ENCODE assay signal across 25 cellular contexts in genomic region chr9:90097237-90097636, GRCh38.
"Had no signal": no experiment of that assay in that cellular context is flagged by ENCODE, and none has a peak within 500 bp of the region (broad histone marks: within the 10 kb centered on the region; RNA-seq: fewer than 3 reads in every experiment).

No MANE protein-coding gene starts in this region.

- H3K27ac ChIP-seq: brain microvascular endothelial cell, cardiac muscle cell, colonic mucosa, SJSA1 had no signal

- H3K36me3 ChIP-seq: brain microvascular endothelial cell, cardiac muscle cell, colonic mucosa, SJSA1 had no signal

- H3K27me3 ChIP-seq: brain microvascular endothelial cell, cardiac muscle cell, colonic mucosa, SJSA1 had no signal

- H3K9me3 ChIP-seq: colonic mucosa, SJSA1 had no signal

- DNase-seq: activated CD4-positive, alpha-beta T cell treated with anti-CD3 and anti-CD28 coated beads for 48 hours; activated CD4-positive, alpha-beta T cell treated with anti-CD3 and anti-CD28 coated beads, Interleukin-2, amount 50 U/mL, for 4 hours; activated CD4-positive, CD25-positive, alpha-beta regulatory T cell treated with anti-CD3 and anti-CD28 coated beads, Interleukin-2, amount 50 U/mL, for 72 hours; activated CD8-positive, alpha-beta memory T cell treated with anti-CD3 and anti-CD28 coated beads, Interleukin-2, amount 10 ng/mL, durations not matched to agents 7 days and 5 days; activated gamma-delta T cell; activated naive CD4-positive, alpha-beta T cell treated with anti-CD3 and anti-CD28 coated beads, Interleukin-2, amount 10 ng/mL, durations not matched to agents 7 days and 5 days; activated naive CD8-positive, alpha-beta T cell treated with anti-CD3 and anti-CD28 coated beads for 36 hours; activated T-cell treated with anti-CD3 and anti-CD28 coated beads, Interleukin-2, amount 50 U/mL, for 4 hours; brain microvascular endothelial cell; colonic mucosa; Karpas-422; MM.1S; NCI-H1694; NCI-H2029 treated with DMSO at 0.1 percent for 48 hours; NCI-H2171; NCI-H2227 treated with DMSO at 0.1 percent for 48 hours; NCI-H774; NK-92 treated with Interleukin-12 subunit alpha and Interleukin-12 subunit beta, amount 100 ng/mL, for 24 hours; OCI-M1; RPMI8226; SHP77; SW 1271 had no signal

- H3K4me1 ChIP-seq: colonic mucosa, SJSA1 had no signal

- H3K4me3 ChIP-seq: cardiac muscle cell, colonic mucosa, K562, SJSA1 had no signal
